ENCODE assay signal across 25 cellular contexts in genomic region chr1:19731311-19731821, GRCh38.
A peak's percentile ranks its signal among the peaks of the same experiment; 100 is the strongest.
DNase-seq lines count a peak whose midpoint lies in the region; ATAC-seq and TF ChIP-seq lines count a peak whose summit lies in the region.
"Had no signal": no experiment of that assay in that cellular context is flagged by ENCODE, and none has a peak within 500 bp of the region (broad histone marks: within the 10 kb centered on the region; RNA-seq: fewer than 3 reads in every experiment).

No MANE protein-coding gene starts in this region.

- H3K4me3 ChIP-seq in muscle layer of colon (ENCODE audit: low read depth in 1 of 2, low read length in 2 of 2) (no peak overlapping the region), osteoblast (ENCODE audit: insufficient read depth, low read length) (no peak overlapping the region), thyroid gland (replicated peaks in 1 of 3) (no peak overlapping the region)

- H4K20me1 ChIP-seq in osteoblast (ENCODE audit: insufficient read depth, low read length): no peaks in the 10 kb centered on the region

- no peak overlapping the region for H3K4me2 ChIP-seq in osteoblast (ENCODE audit: insufficient read depth, low read length)
- H3K4me2 ChIP-seq: SK-N-SH had no signal

- H3K27ac ChIP-seq in muscle layer of colon (ENCODE audit: low read depth, low read length) (peak overlapping the region; percentile 66), osteoblast (ENCODE audit: low read depth, low read length) (no peak overlapping the region), thyroid gland (no peak overlapping the region)
- H3K27ac ChIP-seq: 22Rv1, C4-2B, HL-60, RWPE1 had no signal

- TF ChIP-seq CTCF in osteoblast (IDR thresholded peaks at IDR 0.05; ENCODE audit: extremely low read depth, low read depth, low read length): no peak
- no peak for TF ChIP-seq CTCF in thyroid gland (IDR thresholded peaks at IDR 0.05)

- H3K9me3 ChIP-seq in muscle layer of colon (ENCODE audit: low read length): peaks cover 3% of the 10 kb centered on the region
- H3K9me3 ChIP-seq in osteoblast (ENCODE audit: low read depth, low read length): peaks cover 5% of the 10 kb centered on the region
- H3K9me3 ChIP-seq in thyroid gland: no peaks in the 10 kb centered on the region
- H3K9me3 ChIP-seq: Caco-2, SK-N-SH had no signal

- DNase-seq in NCI-H82 (lab: John Stamatoyannopoulos, UW) (peak; percentile 52), NCI-H82 treated with DMSO at 0.1 percent for 48 hours (lab: John Stamatoyannopoulos, UW; ENCODE audit: unreplicated experiment) (no peak), osteoblast (ENCODE audit: insufficient read length, low spot score, missing footprints) (peak; percentile 52), thyroid gland (peak; percentile 50 to 65), NCI-H1417 (lab: John Stamatoyannopoulos, UW) (no peak), NK-92 (lab: John Stamatoyannopoulos, UW; ENCODE audit: unreplicated experiment) (no peak)
- DNase-seq: Caco-2; CD8-positive, alpha-beta T cell; HCEC 1CT; Karpas-422; NCI-H1105; NCI-H146; NCI-H1930; NCI-H2107; NCI-H446; NCI-H774; SIG-M5; SK-N-SH had no signal

- H3K9ac ChIP-seq in muscle layer of colon (ENCODE audit: low read length): no peak overlapping the region
- H3K9ac ChIP-seq: SK-N-SH had no signal

- ATAC-seq in GM21515 (IDR thresholded peaks at IDR 0.05; ENCODE audit: unreplicated experiment): no peak
- ATAC-seq: CD8-positive, alpha-beta T cell; Panc1 had no signal

- H3K27me3 ChIP-seq in muscle layer of colon (ENCODE audit: control insufficient read depth in 1 of 2, insufficient read depth in 2 of 2, low read length in 2 of 2): no peaks in the 10 kb centered on the region
- H3K27me3 ChIP-seq in osteoblast (ENCODE audit: insufficient read depth, low read length): no peaks in the 10 kb centered on the region
- H3K27me3 ChIP-seq in thyroid gland: no peaks in the 10 kb centered on the region

- H3K79me2 ChIP-seq in osteoblast (ENCODE audit: insufficient read depth, low read length): no peaks in the 10 kb centered on the region

- 80 to 87% methylated on average over 8 of the region's 8 CpGs for WGBS in thyroid gland, 2 donors

- intact Hi-C loops in thyroid gland (cut with DNase I): no loop called here

- TF ChIP-seq POLR2A in thyroid gland (IDR thresholded peaks at IDR 0.05): no peak

- H3K4me1 ChIP-seq in muscle layer of colon (ENCODE audit: insufficient read depth, low read length) (peaks cover 32% of the 10 kb centered on the region), osteoblast (ENCODE audit: insufficient read depth, low read length) (peaks cover 22% of the 10 kb centered on the region), thyroid gland (peaks cover 0 to 9% of the 10 kb centered on the region in 2 donors)
- H3K4me1 ChIP-seq: Caco-2 had no signal

- H2AFZ ChIP-seq in osteoblast (ENCODE audit: low read length): no peak overlapping the region

- H3K36me3 ChIP-seq in muscle layer of colon (ENCODE audit: insufficient read depth, low read length) (peaks cover 6% of the 10 kb centered on the region), osteoblast (ENCODE audit: insufficient read depth, low read length) (peaks cover 12% of the 10 kb centered on the region), thyroid gland (peaks cover 7 to 14% of the 10 kb centered on the region in 2 donors)

Comparison
In these comparisons a context has a peak if more than half of its experiments do, and no peak if none do; other contexts are left out.
1. DNase-seq: peak in NCI-H82 (single experiment), osteoblast (single experiment) and thyroid gland (2 of 2); none in NCI-H82 treated with DMSO at 0.1 percent for 48 hours (single experiment), NCI-H1417 (0 of 3) and NK-92 (single experiment).